In genomic region chr19:41206456-41206855, GRCh38 we compare ENCODE assay signal across 1 cellular context.
TF ChIP-seq lines count a peak whose summit lies in the region.

No MANE protein-coding gene starts in this region.

TF ChIP-seq in A549, 52 proteins besides CTCF, POLR2A, EP300 and RAD21:
- TF ChIP-seq ESRRA (IDR thresholded peaks at IDR 0.05; ENCODE audit: borderline replicate concordance, low read length) (no peak), ZC3H11A (IDR thresholded peaks at IDR 0.05) (no peak), PBX3 (IDR thresholded peaks at IDR 0.05) (no peak), SMC3 (IDR thresholded peaks at IDR 0.05) (no peak), MYC (IDR thresholded peaks at IDR 0.05; ENCODE audit: borderline replicate concordance, low read length) (no peak), EHF (CRISPR knock-in tag; IDR thresholded peaks at IDR 0.05) (no peak), FOSL2 (IDR thresholded peaks at IDR 0.05) (no peak), FOSL2 (CRISPR knock-in tag; IDR thresholded peaks at IDR 0.05) (no peak), BHLHE40 (IDR thresholded peaks at IDR 0.05; ENCODE audit: low read depth, low read length) (no peak), MAX (IDR thresholded peaks at IDR 0.05) (no peak)
